In the genomic region with DNA sequence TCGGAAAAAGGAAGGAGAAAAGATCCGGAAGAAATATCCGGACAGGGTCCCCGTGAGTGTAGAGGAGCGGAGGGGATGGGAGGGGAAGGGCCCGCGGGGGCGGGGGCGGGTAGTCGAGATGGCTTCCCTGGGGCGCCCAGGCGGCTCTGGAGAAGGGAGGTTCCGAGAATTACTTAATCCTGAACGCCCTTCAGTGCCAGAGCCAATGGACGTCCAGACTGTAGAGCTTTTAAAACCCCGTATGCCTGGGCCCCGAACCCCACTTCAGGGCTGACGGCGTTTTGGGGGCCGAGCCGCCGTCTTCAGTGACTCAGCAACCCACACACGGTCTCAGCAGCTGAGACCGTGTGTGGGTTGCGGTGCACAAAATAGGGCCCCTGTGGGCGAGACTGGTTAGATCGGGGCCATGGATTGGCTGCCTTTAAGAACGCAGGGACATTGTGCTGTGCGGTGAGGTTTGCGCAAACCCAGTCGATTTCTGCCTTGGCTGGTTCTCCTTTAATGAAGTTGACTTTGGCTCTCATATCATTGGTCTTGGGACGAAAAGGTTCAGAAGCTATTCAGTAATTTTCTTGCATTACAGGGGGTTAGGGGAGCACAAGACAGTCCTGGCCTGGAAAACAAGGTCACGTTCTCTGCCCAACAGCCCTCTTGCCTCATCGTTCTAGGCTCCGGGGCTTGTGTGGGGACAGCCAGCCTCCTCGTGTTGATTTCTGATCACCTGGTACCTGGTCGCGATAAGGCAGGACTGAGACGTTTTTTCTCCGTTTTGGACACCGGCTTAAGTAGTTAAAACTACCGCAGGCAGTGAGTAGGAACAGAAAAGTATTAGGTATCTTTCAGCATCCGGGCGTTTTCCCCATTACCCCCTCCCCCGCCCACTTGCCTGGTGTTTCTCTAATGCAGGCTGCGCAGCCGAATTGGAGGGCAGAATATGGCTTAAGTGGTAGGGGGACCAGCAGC, we compare ENCODE assay signal across 8 cellular contexts. TPM values are rescaled to one million over a fixed set of nuclear protein-coding genes. Genes with fewer than 3 reads are reported as not detected.
DNase-seq lines count a peak whose midpoint lies in the region; TF ChIP-seq lines count a peak whose summit lies in the region.

No MANE protein-coding gene starts in this region.

- H3K36me3 ChIP-seq in HAP-1 (replicated peaks): no peaks in the 10 kb centered on the region; the same call in none of the 2 replicates

- no peaks in the 10 kb centered on the region for H3K9me3 ChIP-seq in HAP-1

- peaks cover 25% of the 10 kb centered on the region for H3K4me1 Mint-ChIP-seq in chondrocyte (ENCODE audit: low read depth)

- in situ Hi-C loops in HAP-1 (cut with MboI; ENCODE audit: low sequenced_read_pairs): no loop called here

- peak overlapping the region; percentile 90 for H3K4me3 ChIP-seq in HAP-1

- H3K9me3 Mint-ChIP-seq in chondrocyte (ENCODE audit: low read depth): no peaks in the 10 kb centered on the region

- peak; percentile 74 for DNase-seq in ELR (ENCODE audit: low read depth)
- peak; percentile 63 to 79 for DNase-seq in HAP-1 (ENCODE audit: low spot score in 2 of 2)
- peak; percentile 40 for DNase-seq in NCI-H2029 (lab: John Stamatoyannopoulos, UW)
- DNase-seq in activated CD4-positive, alpha-beta T cell treated with anti-CD3 and anti-CD28 coated beads for 24 hours (ENCODE audit: low read depth in 2 of 2): peak; percentile 45 to 51
- DNase-seq in chondrocyte (ENCODE audit: low spot score): no peak
- DNase-seq in kidney tubule cell (ENCODE audit: low spot score): peak; percentile 72
- peak; percentile 81 for DNase-seq in stimulated activated CD4-positive, alpha-beta T cell treated with anti-CD3 and anti-CD28 coated beads, Interleukin-15, amount 100 ng/mL, for 24 hours
- no peak for DNase-seq in cortex of kidney (lab: John Stamatoyannopoulos, UW)

- TF ChIP-seq CTCF in chondrocyte (IDR thresholded peaks at IDR 0.05): peak; percentile 12

- peak overlapping the region; percentile 96 for H3K27ac Mint-ChIP-seq in chondrocyte (ENCODE audit: unreplicated experiment)

- no peaks in the 10 kb centered on the region for H3K27me3 ChIP-seq in HAP-1 (ENCODE audit: low read depth)

- H3K27me3 Mint-ChIP-seq in chondrocyte (ENCODE audit: low read depth): no peaks in the 10 kb centered on the region

- H3K36me3 Mint-ChIP-seq in chondrocyte (ENCODE audit: low read depth): no peaks in the 10 kb centered on the region

- peaks cover 13% of the 10 kb centered on the region for H3K4me1 ChIP-seq in HAP-1

- peak overlapping the region; percentile 97 for H3K4me3 Mint-ChIP-seq in chondrocyte (ENCODE audit: unreplicated experiment)

RNA-seq across cellular contexts. Expression of a gene that starts 0.8 kb away (rescaled TPM):
- total RNA-seq in chondrocyte: 41.6 to 53.0 TPM (median 47.7 TPM) in 3 replicates

RNA-seq across cellular contexts. Expression of a gene that starts 34.6 kb away (rescaled TPM):
- total RNA-seq in chondrocyte: not detected in 3 replicates

RNA-seq across cellular contexts. Expression of a gene that starts 41.5 kb away (rescaled TPM):
- total RNA-seq in chondrocyte: 0.28 TPM in 1 of 3 replicates, not detected in the others

Comparison
In these comparisons a context has a peak if more than half of its experiments do, and no peak if none do; other contexts are left out.
1. DNase-seq: peak in ELR (single experiment), HAP-1 (2 of 2), NCI-H2029 (single experiment), activated CD4-positive, alpha-beta T cell treated with anti-CD3 and anti-CD28 coated beads for 24 hours (2 of 2), kidney tubule cell (single experiment) and stimulated activated CD4-positive, alpha-beta T cell treated with anti-CD3 and anti-CD28 coated beads, Interleukin-15, amount 100 ng/mL, for 24 hours (single experiment); none in chondrocyte (single experiment) and cortex of kidney (single experiment).